In genomic region chr1:196902344-196902743, GRCh38 we compare ENCODE assay signal across 1 cellular context.
TF ChIP-seq lines count a peak whose summit lies in the region.

No MANE protein-coding gene starts in this region.

TF ChIP-seq in HCT116, 20 proteins besides CTCF, POLR2A, EP300 and RAD21 (continued from another document):
- TF ChIP-seq REST (IDR thresholded peaks at IDR 0.05; ENCODE audit: low read depth) (no peak), FOSL1 (IDR thresholded peaks at IDR 0.05; ENCODE audit: low read depth) (no peak), TCF7L2 (IDR thresholded peaks at IDR 0.05; ENCODE audit: borderline replicate concordance, extremely low read depth, insufficient read depth, insufficient read length) (no peak), MAX (IDR thresholded peaks at IDR 0.05) (no peak), SP1 (IDR thresholded peaks at IDR 0.05; ENCODE audit: low read depth) (no peak), EGR1 (IDR thresholded peaks at IDR 0.05; ENCODE audit: low read depth) (no peak)
